7 cellular contexts compared by ENCODE assay signal in genomic region chr2:227939271-227940027, GRCh38.
DNase-seq lines count a peak whose midpoint lies in the region; ATAC-seq and TF ChIP-seq lines count a peak whose summit lies in the region.

No MANE protein-coding gene starts in this region.

- H3K4me2 ChIP-seq in PC-3 (ENCODE audit: low read length), result peak overlapping the region; percentile 80

- ATAC-seq in HG02981 (IDR thresholded peaks at IDR 0.05; ENCODE audit: unreplicated experiment) (peak; percentile 44), PC-3 (peak; percentile 74; the same call in 1 of the 2 replicates), HG03095 (IDR thresholded peaks at IDR 0.05; ENCODE audit: unreplicated experiment) (no peak)
- no peak for ATAC-seq in stimulated activated naive CD8-positive, alpha-beta T cell treated with anti-CD3 and anti-CD28 coated beads, Interleukin-15, Interleukin-2, amounts not matched to agents 100 U/mL and 50 U/mL, for 24 hours

- intact Hi-C loops in PC-3 (cut with micrococcal nuclease), result loop anchor here (5.0 kb wide), 1 partner anchor 718 kb away; no protein-coding TSS in a partner anchor

- no peak overlapping the region for H3K9ac ChIP-seq in PC-3 (ENCODE audit: low read length)

- DNase-seq in PC-3 (peak; percentile 67), fibroblast of peridontal ligament (ENCODE audit: extremely low read depth) (peak; percentile 26), renal cortical epithelial cell (ENCODE audit: low read depth) (peak; percentile 42)
- no peak for DNase-seq in stimulated activated naive CD8-positive, alpha-beta T cell treated with anti-CD3 and anti-CD28 coated beads, Interleukin-15, Interleukin-2, amounts not matched to agents 100 U/mL and 50 U/mL, for 24 hours

- H4K20me1 ChIP-seq in PC-3 (ENCODE audit: low read length), result no peaks in the 10 kb centered on the region

- BruUV-seq in PC-3 (replicated peaks; lab: Mats Ljungman, UMichigan), result no TSS peak

- H3K27ac ChIP-seq in PC-3 (ENCODE audit: low read length), result no peak overlapping the region

- H2AFZ ChIP-seq in PC-3 (ENCODE audit: low read length), result peak overlapping the region; percentile 86

- no peaks in the 10 kb centered on the region for H3K9me2 ChIP-seq in PC-3 (replicated peaks; ENCODE audit: low read length)

- CTCF ChIA-PET in PC-3 (lab: Charles Lee), result interaction anchor here (0.6 kb wide), 1 partner anchor 48 kb away, joined by 8 read pairs; no protein-coding TSS in a partner anchor

- H3F3A ChIP-seq in PC-3 (ENCODE audit: low read length, unreplicated experiment), result no peaks in the 10 kb centered on the region

- 0 out of 2 replicates have a peak, but pooled peaks cover 2% of the 10 kb centered on the region for H3K4me1 ChIP-seq in PC-3 (ENCODE audit: insufficient read depth, low read length)

- no peaks in the 10 kb centered on the region for H3K36me3 ChIP-seq in PC-3 (ENCODE audit: low read depth, low read length)

- H3K27me3 ChIP-seq in PC-3 (ENCODE audit: low read length), result no peaks in the 10 kb centered on the region

- TF ChIP-seq CTCF in GM12872 (IDR thresholded peaks at IDR 0.05; ENCODE audit: insufficient read depth, low read depth, low read length), result peak; percentile 69
- peak; percentile 84 for TF ChIP-seq CTCF in PC-3 (conservative IDR thresholded peaks at IDR 0.05; ENCODE audit: low read depth, low read length)

- peak overlapping the region; percentile 40 for H3K4me3 ChIP-seq in PC-3 (ENCODE audit: low read length)

- POLR2A ChIA-PET in PC-3 (lab: Charles Lee; ENCODE audit: unreplicated experiment), result no interaction called here

- no peaks in the 10 kb centered on the region for H3K79me2 ChIP-seq in PC-3 (ENCODE audit: low read length)

- no peaks in the 10 kb centered on the region for H3K9me3 ChIP-seq in PC-3 (ENCODE audit: low read length)

Comparison
In these comparisons a context has a peak if more than half of its experiments do, and no peak if none do; other contexts are left out.
1. ATAC-seq: peak in HG02981 (single experiment) and PC-3 (single experiment); none in stimulated activated naive CD8-positive, alpha-beta T cell treated with anti-CD3 and anti-CD28 coated beads, Interleukin-15, Interleukin-2, amounts not matched to agents 100 U/mL and 50 U/mL, for 24 hours (single experiment) and HG03095 (single experiment).